18 cellular contexts compared by ENCODE assay signal in genomic region chr4:56062527-56062926, GRCh38.
A peak's percentile ranks its signal among the peaks of the same experiment; 100 is the strongest.
DNase-seq lines count a peak whose midpoint lies in the region; ATAC-seq and TF ChIP-seq lines count a peak whose summit lies in the region.
"Had no signal": no experiment of that assay in that cellular context is flagged by ENCODE, and none has a peak within 500 bp of the region (broad histone marks: within the 10 kb centered on the region; RNA-seq: fewer than 3 reads in every experiment).

No MANE protein-coding gene starts in this region.

- CTCF ChIA-PET in HEK293 (lab: Yijun Ruan, JAX) = no interaction called here

- TF ChIP-seq CTCF in GM23338 (conservative IDR thresholded peaks at IDR 0.05; ENCODE audit: low read depth in 2 of 2) (no peak), HEK293 (tag by site-specific recombination; IDR thresholded peaks at IDR 0.05) (no peak), glutamatergic neuron (IDR thresholded peaks at IDR 0.05; ENCODE audit: partially characterized antibody, unreplicated experiment) (no peak), progenitor cell of endocrine pancreas (IDR thresholded peaks at IDR 0.05; ENCODE audit: unreplicated experiment) (no peak), left lung (IDR thresholded peaks at IDR 0.05) (no peak)

- intact Hi-C loops in left lung (cut with DNase I) = no loop called here

- H3K27me3 ChIP-seq in GM23338 (ENCODE audit: insufficient read depth) (no peaks in the 10 kb centered on the region), mesenchymal stem cell (ENCODE audit: control insufficient read depth in 1 of 2, insufficient read depth in 1 of 2, low read length in 2 of 2) (peaks cover 0 to 7% of the 10 kb centered on the region in 2 experiments), left lung (no peaks in the 10 kb centered on the region)
- H3K27me3 ChIP-seq: BE2C had no signal

- H3K27ac ChIP-seq in GM23338 (ENCODE audit: low read depth) (no peak overlapping the region), HEK293 (ENCODE audit: extremely low read depth, low read depth, low read length) (no peak overlapping the region), mesenchymal stem cell (ENCODE audit: low read length, poor library complexity, severe bottlenecking) (no peak overlapping the region), left lung (no peak overlapping the region)

- H3K9me3 ChIP-seq in HEK293 (ENCODE audit: control insufficient read depth, insufficient read depth, low read depth, low read length) = no peaks in the 10 kb centered on the region
- no peaks in the 10 kb centered on the region for H3K9me3 ChIP-seq in mesenchymal stem cell (ENCODE audit: control insufficient read depth, low read length)
- H3K9me3 ChIP-seq in left lung = no peaks in the 10 kb centered on the region
- H3K9me3 ChIP-seq: BE2C had no signal

- H2AFZ ChIP-seq in GM23338 (no peak overlapping the region), mesenchymal stem cell (ENCODE audit: low read depth, low read length) (no peak overlapping the region)

- H3K18ac ChIP-seq in mesenchymal stem cell (ENCODE audit: low read depth in 1 of 2, low read length in 2 of 2) = no peak overlapping the region

- peaks cover 16% of the 10 kb centered on the region for H3K79me1 ChIP-seq in mesenchymal stem cell (replicated peaks; ENCODE audit: low read length, poor library complexity, severe bottlenecking)

- no peak overlapping the region for H4K91ac ChIP-seq in mesenchymal stem cell (ENCODE audit: low read length)

- no peak overlapping the region for H2BK5ac ChIP-seq in mesenchymal stem cell (ENCODE audit: low read depth, low read length, poor library complexity, severe bottlenecking)

- peaks cover 10% of the 10 kb centered on the region for H3K36me3 Mint-ChIP-seq in GM23338 (ENCODE audit: low read depth)
- H3K36me3 Mint-ChIP-seq in glutamatergic neuron (ENCODE audit: unreplicated experiment) = peaks cover 5% of the 10 kb centered on the region
- peaks cover 36% of the 10 kb centered on the region for H3K36me3 Mint-ChIP-seq in progenitor cell of endocrine pancreas (ENCODE audit: insufficient read depth)
- H3K36me3 Mint-ChIP-seq: CD4-positive, CD25-positive, alpha-beta regulatory T cell; CD8-positive, alpha-beta memory T cell had no signal

- no peaks in the 10 kb centered on the region for H3K4me1 ChIP-seq in GM23338 (ENCODE audit: insufficient read depth)
- H3K4me1 ChIP-seq in HEK293 (ENCODE audit: control insufficient read depth, insufficient read depth, low read length) = no peaks in the 10 kb centered on the region
- no peaks in the 10 kb centered on the region for H3K4me1 ChIP-seq in mesenchymal stem cell (ENCODE audit: control insufficient read depth, insufficient read depth, low read depth, low read length)
- H3K4me1 ChIP-seq in left lung = no peaks in the 10 kb centered on the region

- no peaks in the 10 kb centered on the region for H3K9me2 ChIP-seq in GM23338 (ENCODE audit: insufficient read depth)

- H4K20me1 ChIP-seq in GM23338 (replicated peaks; ENCODE audit: insufficient read depth) = no peaks in the 10 kb centered on the region; the same call in 1 of the 2 replicates

- H4K8ac ChIP-seq in mesenchymal stem cell (ENCODE audit: low read length) = no peak overlapping the region

- H3K23ac ChIP-seq in mesenchymal stem cell (ENCODE audit: low read length in 2 of 2) = no peak overlapping the region

- H3K27me3 Mint-ChIP-seq in GM23338 (ENCODE audit: insufficient read depth, low read depth, poor library complexity) = no peaks in the 10 kb centered on the region
- peaks cover 7% of the 10 kb centered on the region for H3K27me3 Mint-ChIP-seq in glutamatergic neuron (ENCODE audit: unreplicated experiment)
- H3K27me3 Mint-ChIP-seq in progenitor cell of endocrine pancreas = no peaks in the 10 kb centered on the region

- POLR2A ChIA-PET in HEK293 (lab: Yijun Ruan, JAX) = no interaction called here

- H3F3A ChIP-seq in GM23338 (replicated peaks; ENCODE audit: low read depth) = no peaks in the 10 kb centered on the region

- H3K27ac Mint-ChIP-seq in GM23338 = peak overlapping the region; percentile 49; the same call in 1 of the 2 replicates
- peak overlapping the region; percentile 25 for H3K27ac Mint-ChIP-seq in glutamatergic neuron (ENCODE audit: unreplicated experiment)
- peak overlapping the region; percentile 94 for H3K27ac Mint-ChIP-seq in progenitor cell of endocrine pancreas
- H3K27ac Mint-ChIP-seq: CD4-positive, CD25-positive, alpha-beta regulatory T cell; CD8-positive, alpha-beta memory T cell; H9 had no signal

- no peaks in the 10 kb centered on the region for H3K9me3 Mint-ChIP-seq in GM23338
- H3K9me3 Mint-ChIP-seq in glutamatergic neuron (ENCODE audit: unreplicated experiment) = no peaks in the 10 kb centered on the region
- H3K9me3 Mint-ChIP-seq in progenitor cell of endocrine pancreas (ENCODE audit: low read depth) = peaks cover 4% of the 10 kb centered on the region
- H3K9me3 Mint-ChIP-seq: CD8-positive, alpha-beta memory T cell; H9 had no signal

- ATAC-seq in GM23338 (no peak), left lung (no peak)
- ATAC-seq: GM12878 had no signal

- no peak overlapping the region for H2BK15ac ChIP-seq in mesenchymal stem cell (ENCODE audit: low read depth, poor library complexity, severe bottlenecking)

- DNase-seq in GM23338 (ENCODE audit: low spot score) (no peak), glutamatergic neuron (no peak), progenitor cell of endocrine pancreas (ENCODE audit: low spot score, unreplicated experiment) (no peak), mesenchymal stem cell (no peak), left lung (no peak)
- DNase-seq: ACHN; BE2C; C1 segment of cervical spinal cord; CD4-positive, CD25-positive, alpha-beta regulatory T cell; CD8-positive, alpha-beta memory T cell; COR-L47; DMS 273 treated with DMSO at 0.1 percent for 48 hours; DMS53; DND-41; EL; H9 had no signal

- H3K4me3 Mint-ChIP-seq in GM23338 (no peak overlapping the region), glutamatergic neuron (ENCODE audit: unreplicated experiment) (no peak overlapping the region), progenitor cell of endocrine pancreas (ENCODE audit: low read depth) (no peak overlapping the region)
- H3K4me3 Mint-ChIP-seq: CD4-positive, CD25-positive, alpha-beta regulatory T cell; CD8-positive, alpha-beta memory T cell; H9 had no signal

- H3K36me3 ChIP-seq in GM23338 (ENCODE audit: insufficient read depth) = no peaks in the 10 kb centered on the region
- H3K36me3 ChIP-seq in HEK293 (ENCODE audit: control insufficient read depth in 2 of 2, insufficient read depth in 1 of 2, low read length in 2 of 2) = no peaks in the 10 kb centered on the region
- H3K36me3 ChIP-seq in mesenchymal stem cell (ENCODE audit: control insufficient read depth in 1 of 2, insufficient read depth in 2 of 2, low read depth in 1 of 2, low read length in 2 of 2) = no peaks in the 10 kb centered on the region
- no peaks in the 10 kb centered on the region for H3K36me3 ChIP-seq in left lung

- H2BK12ac ChIP-seq in mesenchymal stem cell (ENCODE audit: low read length in 2 of 2) = no peak overlapping the region

- peaks cover 20% of the 10 kb centered on the region for H3K79me2 ChIP-seq in GM23338 (replicated peaks; ENCODE audit: insufficient read depth)

- H3K4me3 ChIP-seq in GM23338 = no peak overlapping the region
- no peak overlapping the region for H3K4me3 ChIP-seq in HEK293 (ENCODE audit: low read depth, low read length)
- H3K4me3 ChIP-seq in mesenchymal stem cell (ENCODE audit: insufficient read depth in 1 of 2, low read depth in 1 of 2, low read length in 2 of 2) = no peak overlapping the region
- H3K4me3 ChIP-seq in left lung = no peak overlapping the region
- H3K4me3 ChIP-seq: GM12878 had no signal

- WGBS in mesenchymal stem cell = 77% methylated on average over 3 of the region's 3 CpGs

- no peak overlapping the region for H3K14ac ChIP-seq in mesenchymal stem cell (ENCODE audit: low read length in 2 of 2)

- H3K4me1 Mint-ChIP-seq in GM23338 = peaks cover 14% of the 10 kb centered on the region; the same call in 2 of the 3 replicates
- H3K4me1 Mint-ChIP-seq in glutamatergic neuron (ENCODE audit: low read depth, unreplicated experiment) = peaks cover 25% of the 10 kb centered on the region
- H3K4me1 Mint-ChIP-seq in progenitor cell of endocrine pancreas (ENCODE audit: low read depth) = peaks cover 38% of the 10 kb centered on the region
- H3K4me1 Mint-ChIP-seq: CD4-positive, CD25-positive, alpha-beta regulatory T cell; CD8-positive, alpha-beta memory T cell had no signal

- H2AK5ac ChIP-seq in mesenchymal stem cell (ENCODE audit: low read length, severe bottlenecking) = no peak overlapping the region

- no peak overlapping the region for H3K9ac ChIP-seq in mesenchymal stem cell (ENCODE audit: low read length)

- H3K4ac ChIP-seq in mesenchymal stem cell (ENCODE audit: low read depth in 1 of 2, low read length in 2 of 2) = no peak overlapping the region

- no peak overlapping the region for H3K4me2 ChIP-seq in GM23338
- no peak overlapping the region for H3K4me2 ChIP-seq in mesenchymal stem cell (ENCODE audit: low read length, poor library complexity, severe bottlenecking)

- H2BK120ac ChIP-seq in mesenchymal stem cell (ENCODE audit: low read depth, low read length) = no peak overlapping the region

TF ChIP-seq in GM23338, 12 proteins besides CTCF, POLR2A, EP300 and RAD21 (continues in another document):
- TF ChIP-seq JUNB (IDR thresholded peaks at IDR 0.05; ENCODE audit: unreplicated experiment) (no peak), ETS1 (IDR thresholded peaks at IDR 0.05) (no peak), EZH2 (IDR thresholded peaks at IDR 0.05; ENCODE audit: low read depth, unreplicated experiment) (no peak)

TF ChIP-seq in HEK293, 187 proteins besides CTCF, POLR2A, EP300 and RAD21 (continues in another document):
- TF ChIP-seq ZNF585B (tag by site-specific recombination; IDR thresholded peaks at IDR 0.05) (no peak), ZNF433 (tag by site-specific recombination; IDR thresholded peaks at IDR 0.05; ENCODE audit: low read depth) (no peak)

Comparison
In these comparisons a context has a peak if more than half of its experiments do, and no peak if none do; other contexts are left out.
1. H3K27ac Mint-ChIP-seq: peak in every context shown above with its lines; median percentile 94 in progenitor cell of endocrine pancreas; 49 in GM23338; 25 in glutamatergic neuron.